Comparison of ENCODE assay signal across 9 cellular contexts in the genomic region with DNA sequence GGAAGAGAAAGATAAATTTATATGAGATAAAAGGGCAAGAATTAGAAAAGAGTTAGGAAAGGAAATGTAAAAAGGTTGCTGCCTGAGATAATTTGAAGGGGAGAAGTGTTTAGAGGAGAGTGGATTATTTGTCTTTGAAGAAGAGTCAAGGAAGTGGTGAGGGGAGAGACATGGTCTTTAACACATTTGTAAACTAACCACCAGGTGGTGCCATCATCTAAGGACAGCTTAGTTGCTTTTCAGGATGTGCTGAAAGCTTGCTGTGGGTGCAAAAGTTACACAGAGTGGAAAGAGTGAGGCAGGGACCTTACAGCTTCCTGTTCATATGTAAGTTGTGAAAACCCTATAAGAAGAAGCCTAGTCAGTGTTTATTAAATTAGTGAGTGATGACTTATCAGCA.
DNase-seq lines count a peak whose midpoint lies in the region; ATAC-seq, FAIRE-seq and TF ChIP-seq lines count a peak whose summit lies in the region.
"Had no signal": no experiment of that assay in that cellular context is flagged by ENCODE, and none has a peak within 500 bp of the region (broad histone marks: within the 10 kb centered on the region; RNA-seq: fewer than 3 reads in every experiment).

No MANE protein-coding gene starts in this region.

- H3K9me3 ChIP-seq in Loucy (ENCODE audit: insufficient read depth, low read depth, low read length) = no peaks in the 10 kb centered on the region
- H3K9me3 ChIP-seq in neuronal stem cell (replicated peaks in 1 of 2; ENCODE audit: control insufficient read depth in 2 of 2, insufficient read depth in 1 of 2, low read depth in 1 of 2, low read length in 2 of 2) = no peaks in the 10 kb centered on the region

- H3K4me2 ChIP-seq in Loucy (ENCODE audit: low read depth, low read length, poor library complexity, severe bottlenecking) (no peak overlapping the region), neuronal stem cell (ENCODE audit: insufficient read depth, low read length, poor library complexity, severe bottlenecking) (no peak overlapping the region)

- H3K9ac ChIP-seq in Loucy (ENCODE audit: low read depth, low read length, poor library complexity, severe bottlenecking) (no peak overlapping the region), neuronal stem cell (ENCODE audit: low read depth, low read length, poor library complexity) (no peak overlapping the region)

- no peak overlapping the region for H2BK12ac ChIP-seq in neuronal stem cell (ENCODE audit: low read length)

- no peak overlapping the region for H3K18ac ChIP-seq in neuronal stem cell (ENCODE audit: low read length)

- H2BK120ac ChIP-seq in neuronal stem cell (ENCODE audit: low read depth, low read length) = no peak overlapping the region

- no peaks in the 10 kb centered on the region for H4K20me1 ChIP-seq in Loucy (ENCODE audit: insufficient read depth, low read length, poor library complexity, severe bottlenecking)

- no peak overlapping the region for H2BK15ac ChIP-seq in neuronal stem cell (ENCODE audit: low read length)

- peaks cover 5 to 15% (median 7%) of the 10 kb centered on the region in 7 donors for H3K9me3 Mint-ChIP-seq in CD14-positive monocyte

- H3K27ac Mint-ChIP-seq in CD14-positive monocyte = no peak overlapping the region

- no peak overlapping the region for H3K4me3 ChIP-seq in Loucy (ENCODE audit: low read length, poor library complexity, severe bottlenecking)
- no peak overlapping the region for H3K4me3 ChIP-seq in neuronal stem cell (ENCODE audit: low read length in 2 of 2)

- no peaks in the 10 kb centered on the region for H3K4me1 ChIP-seq in Loucy (ENCODE audit: insufficient read depth, low read length, poor library complexity, severe bottlenecking)
- H3K4me1 ChIP-seq in neuronal stem cell (ENCODE audit: control insufficient read depth in 2 of 2, insufficient read depth in 1 of 2, low read depth in 1 of 2, low read length in 2 of 2) = peaks cover 0 to 4% of the 10 kb centered on the region in 2 donors

- no peak for ATAC-seq in HG03045 (IDR thresholded peaks at IDR 0.05; ENCODE audit: unreplicated experiment)

- no peak overlapping the region for H4K8ac ChIP-seq in neuronal stem cell (ENCODE audit: low read depth, low read length)

- no peak for FAIRE-seq in HTR-8/SVneo (lab: Jason Lieb, UNC)

- no peak overlapping the region for H3K4ac ChIP-seq in neuronal stem cell (ENCODE audit: low read length)

- H3K4me1 Mint-ChIP-seq in CD14-positive monocyte = no peaks in the 10 kb centered on the region

- no peak overlapping the region for H2BK5ac ChIP-seq in neuronal stem cell (ENCODE audit: low read length)

- no peaks in the 10 kb centered on the region for H3K79me2 ChIP-seq in Loucy (ENCODE audit: insufficient read depth, low read length)

- H3K23ac ChIP-seq in neuronal stem cell (ENCODE audit: low read depth, low read length, poor library complexity) = no peak overlapping the region

- H3K9me2 ChIP-seq in Loucy (replicated peaks; ENCODE audit: low read depth, low read length) = no peaks in the 10 kb centered on the region

- no peak overlapping the region for H4K91ac ChIP-seq in neuronal stem cell (ENCODE audit: low read depth, low read length, poor library complexity)

- intact Hi-C loops in CD14-positive monocyte (cut with micrococcal nuclease) = no loop called here

- H3K27me3 ChIP-seq in Loucy (ENCODE audit: insufficient read depth, low read length, poor library complexity, severe bottlenecking) (no peaks in the 10 kb centered on the region), neuronal stem cell (ENCODE audit: control insufficient read depth in 3 of 3, insufficient read depth in 3 of 3, low read depth in 1 of 3, low read length in 3 of 3) (peaks cover 0 to 5% (median 0%) of the 10 kb centered on the region in 3 experiments)

- H2AFZ ChIP-seq in Loucy (ENCODE audit: low read length) = no peak overlapping the region
- no peak overlapping the region for H2AFZ ChIP-seq in neuronal stem cell (ENCODE audit: low read length)

- no peaks in the 10 kb centered on the region for H3F3A ChIP-seq in Loucy (ENCODE audit: low read depth)

- H3K27me3 Mint-ChIP-seq in CD14-positive monocyte (ENCODE audit: low read depth in 3 of 3) = no peaks in the 10 kb centered on the region

- no peak overlapping the region for H3K27ac ChIP-seq in neuronal stem cell (replicated peaks; ENCODE audit: low read length)

- peak; percentile 65 for TF ChIP-seq CTCF in Loucy (conservative IDR thresholded peaks at IDR 0.05; ENCODE audit: low read length)
- TF ChIP-seq CTCF in CD14-positive monocyte (IDR thresholded peaks at IDR 0.05) = no peak

- DNase-seq in NCI-H82 (lab: John Stamatoyannopoulos, UW) (peak; percentile 79), NCI-H82 treated with DMSO at 0.1 percent for 48 hours (lab: John Stamatoyannopoulos, UW; ENCODE audit: unreplicated experiment) (no peak), SKM-1 (lab: John Stamatoyannopoulos, UW; ENCODE audit: unreplicated experiment) (peak; percentile 18), neuronal stem cell (ENCODE audit: low spot score) (peak; percentile 41), CD14-positive monocyte (ENCODE audit: low spot score) (no peak), HTR-8/SVneo (ENCODE audit: insufficient read length, low spot score) (no peak)
- DNase-seq: stimulated activated CD4-positive, alpha-beta T cell treated with anti-CD3 and anti-CD28 coated beads, Interleukin-4, amount 100 ng/mL, for 4 hours had no signal

- no peaks in the 10 kb centered on the region for H3K36me3 Mint-ChIP-seq in CD14-positive monocyte

- H3K36me3 ChIP-seq in Loucy (ENCODE audit: insufficient read depth, low read length) (no peaks in the 10 kb centered on the region), neuronal stem cell (replicated peaks in 1 of 2; ENCODE audit: control insufficient read depth in 2 of 2, insufficient read depth in 2 of 2, low read length in 2 of 2) (no peaks in the 10 kb centered on the region)

- H3K14ac ChIP-seq in neuronal stem cell (ENCODE audit: low read length) = no peak overlapping the region

- H3K4me3 Mint-ChIP-seq in CD14-positive monocyte = no peak overlapping the region

- H2AK5ac ChIP-seq in neuronal stem cell (ENCODE audit: low read depth, low read length) = no peak overlapping the region

- no peaks in the 10 kb centered on the region for H3K79me1 ChIP-seq in neuronal stem cell (ENCODE audit: low read depth, low read length)

Comparison
In these comparisons a context has a peak if more than half of its experiments do, and no peak if none do; other contexts are left out.
1. DNase-seq: peak in NCI-H82 (single experiment), SKM-1 (single experiment) and neuronal stem cell (single experiment); none in NCI-H82 treated with DMSO at 0.1 percent for 48 hours (single experiment), CD14-positive monocyte (single experiment) and HTR-8/SVneo (single experiment).